1 cellular context compared by ENCODE assay signal in genomic region chr5:39217365-39218281, GRCh38.
TF ChIP-seq lines count a peak whose summit lies in the region.

No MANE protein-coding gene starts in this region.

TF ChIP-seq in HepG2, 621 proteins besides CTCF, POLR2A, EP300 and RAD21 (continued from another document):
- TF ChIP-seq HMG20A (CRISPR knock-in tag; IDR thresholded peaks at IDR 0.05; ENCODE audit: borderline replicate concordance) (no peak), ZNF800 (CRISPR knock-in tag; IDR thresholded peaks at IDR 0.05) (no peak), SYNCRIP (IDR thresholded peaks at IDR 0.05; ENCODE audit: insufficient read depth, low read depth, low read length) (no peak), ZSCAN5A (CRISPR knock-in tag; IDR thresholded peaks at IDR 0.05; ENCODE audit: borderline replicate concordance) (no peak), YEATS4 (CRISPR knock-in tag; IDR thresholded peaks at IDR 0.05; ENCODE audit: borderline replicate concordance) (no peak), TCF7L2 (IDR thresholded peaks at IDR 0.05; ENCODE audit: low read depth, low read length) (peak; percentile 42; the same call in 1 of the 2 replicates), ZNF431 (CRISPR knock-in tag; IDR thresholded peaks at IDR 0.05; ENCODE audit: borderline replicate concordance, low read depth) (no peak), ZNF572 (CRISPR knock-in tag; IDR thresholded peaks at IDR 0.05) (no peak), TEAD3 (CRISPR knock-in tag; optimal IDR thresholded peaks at IDR 0.05; ENCODE audit: borderline replicate concordance) (peak; percentile 29), ZNF121 (CRISPR knock-in tag; IDR thresholded peaks at IDR 0.05) (no peak), ZFP41 (CRISPR knock-in tag; IDR thresholded peaks at IDR 0.05; ENCODE audit: borderline replicate concordance) (no peak), HDAC6 (IDR thresholded peaks at IDR 0.05; ENCODE audit: low read depth, low read length) (no peak), BORCS8-MEF2B (CRISPR knock-in tag; IDR thresholded peaks at IDR 0.05) (no peak), SMC3 (IDR thresholded peaks at IDR 0.05; ENCODE audit: low read length) (peak; percentile 90), KDM5B (CRISPR knock-in tag; IDR thresholded peaks at IDR 0.05; ENCODE audit: borderline replicate concordance) (no peak), LRRFIP1 (CRISPR knock-in tag; conservative IDR thresholded peaks at IDR 0.05) (no peak), STAG1 (CRISPR knock-in tag; IDR thresholded peaks at IDR 0.05) (peak; percentile 83), AKAP8 (CRISPR knock-in tag; IDR thresholded peaks at IDR 0.05) (no peak), STAT5B (CRISPR knock-in tag; IDR thresholded peaks at IDR 0.05) (no peak), CHD2 (IDR thresholded peaks at IDR 0.05; ENCODE audit: low read depth, low read length) (no peak), ZFP37 (CRISPR knock-in tag; IDR thresholded peaks at IDR 0.05; ENCODE audit: borderline replicate concordance) (no peak), ZNF878 (CRISPR knock-in tag; IDR thresholded peaks at IDR 0.05) (no peak), MBD4 (IDR thresholded peaks at IDR 0.05; ENCODE audit: borderline replicate concordance, low read length) (no peak), ZNF644 (CRISPR knock-in tag; IDR thresholded peaks at IDR 0.05; ENCODE audit: low read depth) (no peak), ZNF891 (CRISPR knock-in tag; IDR thresholded peaks at IDR 0.05) (no peak), ZNF720 (CRISPR knock-in tag; IDR thresholded peaks at IDR 0.05) (no peak)
- TF ChIP-seq, protein P1, sequence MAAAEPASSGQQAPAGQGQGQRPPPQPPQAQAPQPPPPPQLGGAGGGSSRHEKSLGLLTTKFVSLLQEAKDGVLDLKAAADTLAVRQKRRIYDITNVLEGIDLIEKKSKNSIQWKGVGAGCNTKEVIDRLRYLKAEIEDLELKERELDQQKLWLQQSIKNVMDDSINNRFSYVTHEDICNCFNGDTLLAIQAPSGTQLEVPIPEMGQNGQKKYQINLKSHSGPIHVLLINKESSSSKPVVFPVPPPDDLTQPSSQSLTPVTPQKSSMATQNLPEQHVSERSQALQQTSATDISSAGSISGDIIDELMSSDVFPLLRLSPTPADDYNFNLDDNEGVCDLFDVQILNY (CRISPR knock-in tag; conservative IDR thresholded peaks at IDR 0.05): no peak
TF ChIP-seq in HepG2: peak in this region for 14.
